ENCODE assay signal across 16 cellular contexts in genomic region chr5:120361941-120362340, GRCh38.
DNase-seq lines count a peak whose midpoint lies in the region; FAIRE-seq and TF ChIP-seq lines count a peak whose summit lies in the region.
"Had no signal": no experiment of that assay in that cellular context is flagged by ENCODE, and none has a peak within 500 bp of the region (broad histone marks: within the 10 kb centered on the region; RNA-seq: fewer than 3 reads in every experiment).

No MANE protein-coding gene starts in this region.

- TF ChIP-seq RAD21 in H1 (IDR thresholded peaks at IDR 0.05 in 1 of 2, conservative IDR thresholded peaks at IDR 0.05 in 1 of 2; ENCODE audit: low read depth in 2 of 2, low read length in 2 of 2) = no peak

- H4K91ac ChIP-seq in H9 (ENCODE audit: insufficient read length, low read depth, low read length) (no peak overlapping the region), H1 (replicated peaks; ENCODE audit: insufficient read length, low read length) (no peak overlapping the region)

- H3K18ac ChIP-seq in H9 (ENCODE audit: insufficient read length, low read depth, low read length) = no peak overlapping the region
- no peak overlapping the region for H3K18ac ChIP-seq in H1 (ENCODE audit: extremely low read depth, low read length)

- no peak overlapping the region for H3T11ph ChIP-seq in H9 (ENCODE audit: low read length)

- peak overlapping the region in 2 of 3 experiments; percentile 46; a peak in 2 of 7 replicates for H3K27ac Mint-ChIP-seq in H9
- H3K27ac Mint-ChIP-seq: CD4-positive, CD25-positive, alpha-beta regulatory T cell had no signal

- no peak overlapping the region for H2BK120ac ChIP-seq in H9 (ENCODE audit: low read depth, low read length, poor library complexity, severe bottlenecking)
- no peak overlapping the region for H2BK120ac ChIP-seq in H1 (replicated peaks; ENCODE audit: low read depth, low read length)

- no peaks in the 10 kb centered on the region for H3K36me3 Mint-ChIP-seq in H9 (ENCODE audit: insufficient read depth in 1 of 3, low read depth in 3 of 3)
- H3K36me3 Mint-ChIP-seq: CD4-positive, CD25-positive, alpha-beta regulatory T cell had no signal

- no peaks in the 10 kb centered on the region for H3K23me2 ChIP-seq in H9 (ENCODE audit: insufficient read length, low read depth, low read length, poor library complexity, severe bottlenecking)
- H3K23me2 ChIP-seq in H1 (ENCODE audit: low read depth, low read length) = no peaks in the 10 kb centered on the region

- H3K4me1 Mint-ChIP-seq in H9 = no peaks in the 10 kb centered on the region
- H3K4me1 Mint-ChIP-seq: CD4-positive, CD25-positive, alpha-beta regulatory T cell had no signal

- H3K79me2 ChIP-seq in H9 (ENCODE audit: insufficient read depth, low read length) (no peaks in the 10 kb centered on the region), H1 (ENCODE audit: control insufficient read depth in 1 of 2, insufficient read depth in 2 of 2, low read length in 2 of 2) (no peaks in the 10 kb centered on the region), osteoblast (ENCODE audit: insufficient read depth, low read length) (no peaks in the 10 kb centered on the region), mammary epithelial cell (ENCODE audit: insufficient read depth, low read length) (no peaks in the 10 kb centered on the region)

- no CpG with 5 or more reads among the region's 3 CpGs for WGBS in H9 (ENCODE audit: extremely low coverage, insufficient read length, low lambda C conversion rate)
- 89% methylated on average over 3 of the region's 3 CpGs; no CpG with 5 or more reads in 1 of the 2 experiments for WGBS in H1 (ENCODE audit: extremely low coverage in 1 of 2, insufficient coverage in 1 of 2, insufficient read length in 1 of 2, insufficient replicate concordance in 2 of 2, low coverage in 1 of 2, low lambda C conversion rate in 2 of 2, missing lambda C conversion rate in 1 of 2), 2 experiments
- 94% methylated on average over 3 of the region's 3 CpGs for WGBS in mammary epithelial cell (ENCODE audit: low coverage, missing lambda C conversion rate)

- TF ChIP-seq POLR2A in H1 (IDR thresholded peaks at IDR 0.05; ENCODE audit: control extremely low read depth in 1 of 2, low read depth in 2 of 2, low read length in 2 of 2) = no peak

- H3K14ac ChIP-seq in H9 (ENCODE audit: insufficient read depth, low read length) (no peak overlapping the region), H1 (ENCODE audit: insufficient read length) (no peak overlapping the region)

- H3K36me3 ChIP-seq in H1 (ENCODE audit: control insufficient read depth in 2 of 4, insufficient read depth in 4 of 4, low read length in 3 of 4) = no peaks in the 10 kb centered on the region
- H3K36me3 ChIP-seq in osteoblast (ENCODE audit: insufficient read depth, low read length) = no peaks in the 10 kb centered on the region
- H3K36me3 ChIP-seq in mammary epithelial cell (ENCODE audit: insufficient read depth, low read length) = no peaks in the 10 kb centered on the region
- H3K36me3 ChIP-seq: BLaER1 treated with 17β-estradiol and CSF1 and Interleukin-3, amounts not matched to agents 10 nM and 100 nM had no signal

- no peaks in the 10 kb centered on the region for H4K20me1 ChIP-seq in H9 (ENCODE audit: control insufficient read depth, insufficient read depth, insufficient read length)
- H4K20me1 ChIP-seq in H1 (replicated peaks in 1 of 2; ENCODE audit: control insufficient read depth in 1 of 2, insufficient read depth in 2 of 2, low read length in 2 of 2) = no peaks in the 10 kb centered on the region
- H4K20me1 ChIP-seq in osteoblast (ENCODE audit: insufficient read depth, low read length) = no peaks in the 10 kb centered on the region
- no peaks in the 10 kb centered on the region for H4K20me1 ChIP-seq in mammary epithelial cell (ENCODE audit: insufficient read depth, low read length)
- H4K20me1 ChIP-seq: BLaER1 treated with 17β-estradiol and CSF1 and Interleukin-3, amounts not matched to agents 10 nM and 100 nM had no signal

- no peaks in the 10 kb centered on the region for H3K27me3 Mint-ChIP-seq in H9 (ENCODE audit: low read depth)
- H3K27me3 Mint-ChIP-seq: CD4-positive, CD25-positive, alpha-beta regulatory T cell had no signal

- H3K56ac ChIP-seq in H9 (ENCODE audit: insufficient read length, low read depth, low read length) (no peak overlapping the region), H1 (replicated peaks; ENCODE audit: insufficient read length, low read depth, low read length) (no peak overlapping the region)

- POLR2A ChIA-PET in H1 (lab: Charles Lee; ENCODE audit: partially characterized antibody) = no interaction called here

- H2AFZ ChIP-seq in H9 (ENCODE audit: low read length) = no peak overlapping the region
- peak overlapping the region; percentile 70; the same call in 1 of the 2 replicates for H2AFZ ChIP-seq in H1 (ENCODE audit: low read length)
- peak overlapping the region; percentile 32 for H2AFZ ChIP-seq in osteoblast (ENCODE audit: low read length)
- no peak overlapping the region for H2AFZ ChIP-seq in mammary epithelial cell (ENCODE audit: low read depth, low read length)

- H3K4me1 ChIP-seq in H9 (ENCODE audit: insufficient read depth, low read length) (no peaks in the 10 kb centered on the region), H1 (replicated peaks in 1 of 4; ENCODE audit: control insufficient read depth in 3 of 4, insufficient read depth in 4 of 4, low read length in 3 of 4) (no peaks in the 10 kb centered on the region), osteoblast (ENCODE audit: insufficient read depth, low read length) (no peaks in the 10 kb centered on the region), mammary epithelial cell (ENCODE audit: insufficient read depth, low read length) (no peaks in the 10 kb centered on the region)
- H3K4me1 ChIP-seq: BLaER1 treated with 17β-estradiol and CSF1 and Interleukin-3, amounts not matched to agents 10 nM and 100 nM had no signal

- H2AK5ac ChIP-seq in H9 (ENCODE audit: insufficient read length, low read length) = no peak overlapping the region
- H2AK5ac ChIP-seq in H1 (ENCODE audit: low read depth, low read length) = no peak overlapping the region

- intact Hi-C loops in mammary epithelial cell (cut with micrococcal nuclease) = no loop called here

- in situ Hi-C loops in Caki2 (cut with HindIII; ENCODE audit: low pct_unique_long_range_greater_than_20kb, low sequenced_read_pairs) (no loop called here), mammary epithelial cell (cut with MboI; ENCODE audit: low sequenced_read_pairs in 2 of 2) (no loop called here)

- H3K9ac ChIP-seq in H9 (ENCODE audit: extremely low read depth, insufficient read length, low read length) = no peak overlapping the region
- H3K9ac ChIP-seq in H1 (replicated peaks in 1 of 4; ENCODE audit: extremely low read depth in 1 of 4, low read depth in 3 of 4, low read length in 3 of 4) = no peak overlapping the region
- H3K9ac ChIP-seq in mammary epithelial cell (ENCODE audit: insufficient read depth, low read length) = no peak overlapping the region
- H3K9ac ChIP-seq: BLaER1 treated with 17β-estradiol and CSF1 and Interleukin-3, amounts not matched to agents 10 nM and 100 nM had no signal

- no TSS peak for BruUV-seq in mammary epithelial cell (replicated peaks; lab: Mats Ljungman, UMichigan)

- dilution Hi-C loops in mammary epithelial cell (cut with HindIII; ENCODE audit: low sequenced_read_pairs) = no loop called here

- no peaks in the 10 kb centered on the region for H3K9me3 ChIP-seq in H9 (ENCODE audit: control insufficient read depth, low read depth, low read length)
- H3K9me3 ChIP-seq in H1 (ENCODE audit: insufficient read depth in 2 of 2, low read depth in 1 of 2, low read length in 1 of 2) = no peaks in the 10 kb centered on the region
- no peaks in the 10 kb centered on the region for H3K9me3 ChIP-seq in osteoblast (ENCODE audit: low read depth, low read length)
- H3K9me3 ChIP-seq in mammary epithelial cell (replicated peaks; ENCODE audit: insufficient read depth, low read length) = no peaks in the 10 kb centered on the region
- H3K9me3 ChIP-seq: BLaER1 treated with 17β-estradiol and CSF1 and Interleukin-3, amounts not matched to agents 10 nM and 100 nM had no signal

- H2BK12ac ChIP-seq in H9 (ENCODE audit: insufficient read length, low read depth, low read length) = no peak overlapping the region
- H2BK12ac ChIP-seq in H1 (ENCODE audit: low read depth, low read length) = no peak overlapping the region

- H4K5ac ChIP-seq in H9 (ENCODE audit: insufficient read length, low read depth, low read length) (no peak overlapping the region), H1 (ENCODE audit: insufficient read length, low read depth, low read length) (no peak overlapping the region)

- no peak for TF ChIP-seq CTCF in H9 (conservative IDR thresholded peaks at IDR 0.05)
- no peak for TF ChIP-seq CTCF in H1 (IDR thresholded peaks at IDR 0.05; ENCODE audit: control extremely low read depth in 1 of 3, insufficient read depth in 1 of 3, low read depth in 1 of 3, low read length in 3 of 3)
- TF ChIP-seq CTCF in osteoblast (IDR thresholded peaks at IDR 0.05; ENCODE audit: extremely low read depth, low read depth, low read length) = no peak
- no peak for TF ChIP-seq CTCF in mammary epithelial cell (conservative IDR thresholded peaks at IDR 0.05 in 1 of 2, IDR thresholded peaks at IDR 0.05 in 1 of 2; ENCODE audit: extremely low read depth in 1 of 2, insufficient read depth in 1 of 2, low read depth in 1 of 2, low read length in 2 of 2)

- H3K79me1 ChIP-seq in H9 (ENCODE audit: insufficient read depth, low read depth, low read length, poor library complexity, severe bottlenecking) (no peaks in the 10 kb centered on the region), H1 (ENCODE audit: low read depth, low read length) (no peaks in the 10 kb centered on the region)

- H4K8ac ChIP-seq in H9 (replicated peaks; ENCODE audit: insufficient read length, low read depth, low read length) = no peak overlapping the region
- no peak overlapping the region for H4K8ac ChIP-seq in H1 (ENCODE audit: extremely low read depth, insufficient read depth, low read length)

- DNase-seq in Caki2 (ENCODE audit: low read depth) (peak; percentile 54), H9 (no peak), H1 (ENCODE audit: low read depth in 1 of 2, low spot score in 2 of 2) (no peak), osteoblast (ENCODE audit: insufficient read length, low spot score, missing footprints) (no peak), middle frontal gyrus (ENCODE audit: extremely low spot score, low spot score) (no peak), mammary epithelial cell (no peak)
- DNase-seq in activated CD8-positive, alpha-beta memory T cell treated with anti-CD3 and anti-CD28 coated beads, Interleukin-2, amount 50 U/mL, for 4 hours = no peak
- DNase-seq: 8988T; CD4-positive, CD25-positive, alpha-beta regulatory T cell; DMS79; EL; GDM1; H7; IMR-90 had no signal

- CTCF ChIA-PET in H1 (lab: Charles Lee; ENCODE audit: partially characterized antibody) = interaction anchor here (0.9 kb wide), 1 partner anchor 10 kb away, joined by 3 read pairs; no protein-coding TSS in a partner anchor
- CTCF ChIA-PET in mammary epithelial cell (lab: Charles Lee; ENCODE audit: low non-redundant PET) = no interaction called here

- H2BK5ac ChIP-seq in H9 (ENCODE audit: insufficient read length, low read length) (no peak overlapping the region), H1 (ENCODE audit: low read depth, low read length) (no peak overlapping the region)

- no peak overlapping the region for H3K4ac ChIP-seq in H9 (ENCODE audit: low read depth, low read length)
- no peak overlapping the region for H3K4ac ChIP-seq in H1 (replicated peaks; ENCODE audit: insufficient read length, low read depth, low read length)

- no peaks in the 10 kb centered on the region for H3K9me3 Mint-ChIP-seq in H9

- H3K4me2 ChIP-seq in H9 (ENCODE audit: insufficient read depth, insufficient read length, low read length) = no peak overlapping the region
- no peak overlapping the region for H3K4me2 ChIP-seq in H1 (ENCODE audit: insufficient read depth in 1 of 2, low read depth in 2 of 2, low read length in 2 of 2)
- no peak overlapping the region for H3K4me2 ChIP-seq in osteoblast (ENCODE audit: insufficient read depth, low read length)
- H3K4me2 ChIP-seq in mammary epithelial cell (ENCODE audit: insufficient read depth, low read depth, low read length) = no peak overlapping the region
- H3K4me2 ChIP-seq: BLaER1 treated with 17β-estradiol and CSF1 and Interleukin-3, amounts not matched to agents 10 nM and 100 nM had no signal

- H2BK15ac ChIP-seq in H9 (ENCODE audit: low read depth, low read length) (no peak overlapping the region), H1 (ENCODE audit: low read length) (no peak overlapping the region)

- no peak for TF ChIP-seq EP300 in H1 (IDR thresholded peaks at IDR 0.05; ENCODE audit: borderline replicate concordance in 1 of 2, low read depth in 2 of 2, low read length in 2 of 2)

- H3K27me3 ChIP-seq in H9 (ENCODE audit: insufficient read depth, low read length) (no peaks in the 10 kb centered on the region), H1 (replicated peaks in 1 of 4; ENCODE audit: control insufficient read depth in 3 of 4, extremely low read depth in 1 of 4, insufficient read depth in 3 of 4, low read length in 3 of 4) (no peaks in the 10 kb centered on the region), osteoblast (ENCODE audit: insufficient read depth, low read length) (no peaks in the 10 kb centered on the region), mammary epithelial cell (ENCODE audit: insufficient read depth, low read length) (no peaks in the 10 kb centered on the region)
- H3K27me3 ChIP-seq: BLaER1 treated with 17β-estradiol and CSF1 and Interleukin-3, amounts not matched to agents 10 nM and 100 nM had no signal

- H2BK20ac ChIP-seq in H9 (ENCODE audit: low read depth, low read length, poor library complexity, severe bottlenecking) (no peak overlapping the region), H1 (ENCODE audit: low read length) (no peak overlapping the region)

- H3K27ac ChIP-seq in H9 (ENCODE audit: insufficient read length, low read depth, low read length) (no peak overlapping the region), H1 (ENCODE audit: low read depth, low read length) (no peak overlapping the region), osteoblast (ENCODE audit: low read depth, low read length) (no peak overlapping the region), mammary epithelial cell (ENCODE audit: insufficient read depth, low read depth, low read length) (no peak overlapping the region)
- H3K27ac ChIP-seq: BLaER1 treated with 17β-estradiol and CSF1 and Interleukin-3, amounts not matched to agents 10 nM and 100 nM had no signal

- no peak for FAIRE-seq in H1 (lab: Jason Lieb, UNC)
- FAIRE-seq: GM19239 had no signal

- no peak overlapping the region for H3K4me3 ChIP-seq in H1 (ENCODE audit: extremely low read depth in 1 of 4, insufficient read depth in 2 of 4, low read depth in 3 of 4, low read length in 4 of 4)
- no peak overlapping the region for H3K4me3 ChIP-seq in osteoblast (ENCODE audit: insufficient read depth, low read length)
- H3K4me3 ChIP-seq in mammary epithelial cell (replicated peaks in 1 of 3; ENCODE audit: insufficient read depth in 1 of 3, low read depth in 2 of 3, low read length in 3 of 3) = no peak overlapping the region
- H3K4me3 ChIP-seq: BLaER1 treated with 17β-estradiol and CSF1 and Interleukin-3, amounts not matched to agents 10 nM and 100 nM had no signal

- H3K23ac ChIP-seq in H9 (ENCODE audit: insufficient read length, low read depth, low read length) (no peak overlapping the region), H1 (ENCODE audit: insufficient read length) (no peak overlapping the region)

- no peak overlapping the region for H3K4me3 Mint-ChIP-seq in H9
- H3K4me3 Mint-ChIP-seq: CD4-positive, CD25-positive, alpha-beta regulatory T cell had no signal

Comparison
In these comparisons a context has a peak if more than half of its experiments do, and no peak if none do; other contexts are left out.
1. H2AFZ ChIP-seq: peak in H1 (single experiment) and osteoblast (single experiment); none in H9 (single experiment) and mammary epithelial cell (single experiment).